ENCODE assay signal across 8 cellular contexts in the genomic region with DNA sequence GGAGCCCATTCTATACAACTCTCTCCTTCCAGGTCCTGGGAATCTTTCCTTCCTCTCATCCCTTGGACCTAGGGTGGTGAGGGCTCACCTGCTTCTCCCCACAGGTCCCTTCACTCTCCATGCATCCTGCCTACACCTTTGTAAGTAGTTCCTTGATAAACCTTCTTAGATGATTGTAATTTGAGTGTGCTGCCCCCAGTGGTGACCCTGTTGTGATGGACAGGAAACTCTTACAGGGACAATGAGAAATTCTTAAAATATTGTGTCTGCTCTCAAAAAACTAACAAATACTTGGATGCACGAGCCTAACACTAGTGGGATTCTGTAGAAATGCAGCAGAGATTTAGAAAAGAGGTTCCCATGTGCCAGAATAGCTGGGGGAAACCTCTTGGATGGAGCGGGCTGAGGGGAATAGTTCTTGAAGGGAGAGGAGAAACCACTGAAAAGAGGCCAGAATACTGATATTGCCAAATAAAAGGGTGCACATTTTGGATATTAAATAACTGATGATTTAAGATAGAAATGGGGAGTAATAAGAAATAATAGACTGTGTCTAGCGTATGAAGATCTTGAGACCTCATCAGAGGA. TPM values are rescaled to one million over a fixed set of nuclear protein-coding genes. Genes with fewer than 3 reads are reported as not detected.
DNase-seq lines count a peak whose midpoint lies in the region; ATAC-seq and TF ChIP-seq lines count a peak whose summit lies in the region.

No MANE protein-coding gene starts in this region.

- H3K9me3 Mint-ChIP-seq in CD14-positive monocyte: no peaks in the 10 kb centered on the region

- no peak for DNase-seq in CD14-positive monocyte (ENCODE audit: low spot score)
- DNase-seq in SK-N-DZ (ENCODE audit: low spot score): peak; percentile 16
- peak in 1 of 2 donors; percentile 36 for DNase-seq in foreskin fibroblast
- no peak for DNase-seq in MG63
- DNase-seq in DMS153 (lab: John Stamatoyannopoulos, UW): no peak

- ATAC-seq in GM21786 (IDR thresholded peaks at IDR 0.05; ENCODE audit: unreplicated experiment): peak; percentile 62
- ATAC-seq in HG03439 (IDR thresholded peaks at IDR 0.05; ENCODE audit: unreplicated experiment): no peak
- ATAC-seq in GM21367 (IDR thresholded peaks at IDR 0.05; ENCODE audit: unreplicated experiment): no peak

- no peak overlapping the region for H3K4me3 ChIP-seq in foreskin fibroblast (ENCODE audit: low read depth in 1 of 2, low read length in 2 of 2)
- no peak overlapping the region for H3K4me3 ChIP-seq in MG63

- peak; percentile 60 for TF ChIP-seq CTCF in CD14-positive monocyte (IDR thresholded peaks at IDR 0.05)
- TF ChIP-seq CTCF in foreskin fibroblast (IDR thresholded peaks at IDR 0.05; ENCODE audit: low read depth, low read length): peak; percentile 38

- H3K27me3 ChIP-seq in MG63: no peaks in the 10 kb centered on the region

- H3K27me3 Mint-ChIP-seq in CD14-positive monocyte (ENCODE audit: low read depth in 3 of 3): peaks cover 0 to 10% (median 7%) of the 10 kb centered on the region in 3 donors

- peaks cover 3% of the 10 kb centered on the region for H3K4me1 Mint-ChIP-seq in CD14-positive monocyte

- H3K27ac Mint-ChIP-seq in CD14-positive monocyte: no peak overlapping the region

- H3K36me3 Mint-ChIP-seq in CD14-positive monocyte: no peaks in the 10 kb centered on the region

- no peaks in the 10 kb centered on the region; the same call in none of the 2 replicates for H3K36me3 ChIP-seq in MG63

- H3K9me3 ChIP-seq in MG63: no peaks in the 10 kb centered on the region

- intact Hi-C loops in CD14-positive monocyte (cut with micrococcal nuclease): loop anchor here (10.0 kb wide), 3 partner anchors 195 to 1885 kb away; partner anchors contain the start of gene LMBR1 (in 1 of the 2)

- H3K4me3 Mint-ChIP-seq in CD14-positive monocyte: no peak overlapping the region

RNA-seq across cellular contexts. Expression of gene PAXIP1, which starts 6.7 kb away (rescaled TPM):
- polyA plus RNA-seq in CD14-positive monocyte: under 1 TPM; 0.44 to 0.58 TPM
- polyA plus RNA-seq in SK-N-DZ (2014; cell fraction: cytosol; rRNA removed): 24.1 and 24.9 TPM in 2 replicates
- 25.5 and 32.6 TPM in 2 replicates for polyA plus RNA-seq in SK-N-DZ (2014; cell fraction: nucleus; rRNA removed)
- 4.7 and 4.8 TPM in 2 replicates for total RNA-seq in MG63 (2014; rRNA removed; shearing (Covaris generic); ENCODE audit: low replicate concordance)
